Comparison of ENCODE assay signal across 11 cellular contexts in genomic region chr17:69506489-69506888, GRCh38.
DNase-seq lines count a peak whose midpoint lies in the region; ATAC-seq and TF ChIP-seq lines count a peak whose summit lies in the region.
"Had no signal": no experiment of that assay in that cellular context is flagged by ENCODE, and none has a peak within 500 bp of the region (broad histone marks: within the 10 kb centered on the region; RNA-seq: fewer than 3 reads in every experiment).

No MANE protein-coding gene starts in this region.

- no peaks in the 10 kb centered on the region for H3K9me3 ChIP-seq in osteoblast (ENCODE audit: low read depth, low read length)

- H3K9me3 Mint-ChIP-seq in Calu3 (ENCODE audit: low read depth, unreplicated experiment): peaks cover 3% of the 10 kb centered on the region

- H3K36me3 ChIP-seq in brain microvascular endothelial cell (replicated peaks) (no peaks in the 10 kb centered on the region), osteoblast (ENCODE audit: insufficient read depth, low read length) (no peaks in the 10 kb centered on the region)

- peaks cover 7% of the 10 kb centered on the region for H3K4me1 ChIP-seq in osteoblast (ENCODE audit: insufficient read depth, low read length)

- H3K4me3 Mint-ChIP-seq in Calu3 (ENCODE audit: low read depth, unreplicated experiment): no peak overlapping the region
- H3K4me3 Mint-ChIP-seq: IgD-negative memory B cell had no signal

- no peak for ATAC-seq in HG02870 (IDR thresholded peaks at IDR 0.05; ENCODE audit: unreplicated experiment)

- no peak overlapping the region for H3K4me2 ChIP-seq in osteoblast (ENCODE audit: insufficient read depth, low read length)

- H2AFZ ChIP-seq in osteoblast (ENCODE audit: low read length): no peak overlapping the region

- no peaks in the 10 kb centered on the region for H3K27me3 ChIP-seq in brain microvascular endothelial cell (replicated peaks)
- H3K27me3 ChIP-seq in osteoblast (ENCODE audit: insufficient read depth, low read length): no peaks in the 10 kb centered on the region

- in situ Hi-C loops in brain microvascular endothelial cell (cut with HindIII; ENCODE audit: low pct_ligation_motif_present, low sequenced_read_pairs): no loop called here

- H3K4me3 ChIP-seq in GM12865 (ENCODE audit: low read depth, low read length) (no peak overlapping the region), brain microvascular endothelial cell (ENCODE audit: low read depth, low read length) (no peak overlapping the region), osteoblast (ENCODE audit: insufficient read depth, low read length) (no peak overlapping the region)

- no peaks in the 10 kb centered on the region for H3K27me3 Mint-ChIP-seq in Calu3 (ENCODE audit: unreplicated experiment)
- H3K27me3 Mint-ChIP-seq: IgD-negative memory B cell had no signal

- H3K79me2 ChIP-seq in osteoblast (ENCODE audit: insufficient read depth, low read length): no peaks in the 10 kb centered on the region

- H3K4me1 Mint-ChIP-seq in Calu3 (ENCODE audit: low read depth, unreplicated experiment): peaks cover 18% of the 10 kb centered on the region

- H4K20me1 ChIP-seq in osteoblast (ENCODE audit: insufficient read depth, low read length): no peaks in the 10 kb centered on the region

- H3K27ac ChIP-seq in brain microvascular endothelial cell (no peak overlapping the region), osteoblast (ENCODE audit: low read depth, low read length) (no peak overlapping the region)

- H3K27ac Mint-ChIP-seq in Calu3 (ENCODE audit: unreplicated experiment): no peak overlapping the region

- intact Hi-C loops in Calu3 (cut with micrococcal nuclease; ENCODE audit: unreplicated experiment): no loop called here

- no peak for TF ChIP-seq CTCF in GM12865 (IDR thresholded peaks at IDR 0.05; ENCODE audit: insufficient read depth, low read depth, low read length, missing control alignments)
- peak; percentile 57 for TF ChIP-seq CTCF in brain microvascular endothelial cell (IDR thresholded peaks at IDR 0.05; ENCODE audit: low read depth, low read length, missing control alignments)
- TF ChIP-seq CTCF in osteoblast (IDR thresholded peaks at IDR 0.05; ENCODE audit: extremely low read depth, low read depth, low read length): peak; percentile 48
- TF ChIP-seq CTCF in Calu3 (IDR thresholded peaks at IDR 0.05; ENCODE audit: unreplicated experiment): no peak

- BruUV-seq in Calu3 (replicated peaks; lab: Mats Ljungman, UMichigan): no TSS peak

- CTCF ChIA-PET in Calu3 (lab: Charles Lee): interaction anchor here (0.9 to 1.3 kb wide), 2 partner anchors 39 to 112 kb away, joined by 5 to 6 read pairs; no protein-coding TSS in a partner anchor

- peaks cover 11% of the 10 kb centered on the region for H3K36me3 Mint-ChIP-seq in Calu3 (ENCODE audit: insufficient read depth, unreplicated experiment)

- DNase-seq in GM12865 (ENCODE audit: low read depth) (peak; percentile 27), LHCN-M2 (ENCODE audit: low read depth) (peak; percentile 15), brain microvascular endothelial cell (no peak), osteoblast (ENCODE audit: insufficient read length, low spot score, missing footprints) (no peak), DMS153 (lab: John Stamatoyannopoulos, UW) (no peak), Calu3 (no peak)
- DNase-seq: activated CD4-positive, alpha-beta T cell treated with anti-CD3 and anti-CD28 coated beads, Interleukin-2, amount 50 U/mL, for 48 hours; caudate nucleus; nucleus accumbens had no signal

Comparison
In these comparisons a context has a peak if more than half of its experiments do, and no peak if none do; other contexts are left out.
1. DNase-seq: peak in GM12865 (single experiment) and LHCN-M2 (single experiment); none in brain microvascular endothelial cell (single experiment), osteoblast (single experiment), DMS153 (single experiment) and Calu3 (single experiment).
2. CTCF ChIP-seq: peak in brain microvascular endothelial cell (single experiment) and osteoblast (single experiment); none in GM12865 (single experiment) and Calu3 (single experiment).